10 cellular contexts compared by ENCODE assay signal in the genomic region with DNA sequence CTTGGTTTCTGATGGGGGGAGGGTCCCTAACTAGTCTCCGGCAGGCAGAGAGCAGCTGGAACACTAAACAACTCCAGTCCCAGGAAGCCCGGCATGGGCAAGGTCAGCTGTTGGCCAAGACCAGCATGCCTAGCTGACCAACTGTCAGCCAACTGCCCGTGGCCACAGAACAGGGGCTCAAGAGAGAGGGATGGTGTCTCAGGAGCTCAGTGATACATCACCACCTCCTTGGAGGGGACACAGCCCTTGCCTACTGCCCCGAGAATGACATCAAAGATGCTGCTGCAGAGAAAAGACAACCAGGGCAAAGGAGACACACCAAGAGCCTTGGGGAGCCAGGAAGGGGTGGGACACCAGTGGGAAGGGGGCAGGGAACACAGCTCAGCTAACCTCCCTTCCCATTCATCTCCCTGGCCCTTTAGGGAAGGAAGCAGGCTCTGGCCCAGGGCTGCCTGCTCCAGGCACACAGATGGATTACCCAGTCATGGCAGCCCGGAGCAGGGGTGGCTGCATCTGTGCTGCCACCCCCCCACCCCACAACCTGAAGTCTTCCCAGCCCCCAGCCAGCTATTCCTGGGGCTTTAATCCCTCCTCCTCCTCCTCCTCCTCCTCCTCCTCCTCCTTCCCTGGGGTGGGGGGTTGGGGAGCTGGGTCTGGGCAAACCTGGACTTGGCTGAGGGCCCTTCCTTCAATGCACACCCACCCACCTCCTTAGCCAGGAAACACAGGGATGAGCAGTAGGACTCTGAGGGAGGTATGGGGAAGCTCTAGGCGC. TPM values are rescaled to one million over a fixed set of nuclear protein-coding genes. Genes with fewer than 3 reads are reported as not detected.
A peak's percentile ranks its signal among the peaks of the same experiment; 100 is the strongest.
DNase-seq lines count a peak whose midpoint lies in the region; ATAC-seq and FAIRE-seq lines count a peak whose summit lies in the region.
"Had no signal": no experiment of that assay in that cellular context is flagged by ENCODE, and none has a peak within 500 bp of the region (broad histone marks: within the 10 kb centered on the region; RNA-seq: fewer than 3 reads in every experiment).

No MANE protein-coding gene starts in this region.

- FAIRE-seq in urothelium cell line (lab: Jason Lieb, UNC): peak; percentile 5
- FAIRE-seq: islet of Langerhans had no signal

- H3K27ac ChIP-seq in mucosa of rectum (ENCODE audit: low read depth in 2 of 2, low read length in 2 of 2): peak overlapping the region; percentile 1 to 77
- H3K27ac ChIP-seq: HL-60 had no signal

- H3K27me3 ChIP-seq in mucosa of rectum (ENCODE audit: control insufficient read depth in 2 of 2, insufficient read depth in 2 of 2, low read length in 2 of 2): no peaks in the 10 kb centered on the region

- peaks cover 21% of the 10 kb centered on the region for H3K4me1 Mint-ChIP-seq in dendritic cell treated with granulocyte-macrophage colony-stimulating factor and Interleukin-4, amounts not matched to agents 40 ng/mL and 50 ng/mL, for 4 days (ENCODE audit: low read depth)

- peaks cover 44% of the 10 kb centered on the region for H3K27me3 Mint-ChIP-seq in dendritic cell treated with granulocyte-macrophage colony-stimulating factor and Interleukin-4, amounts not matched to agents 40 ng/mL and 50 ng/mL, for 4 days

- H3K36me3 ChIP-seq in mucosa of rectum (ENCODE audit: control insufficient read depth in 2 of 2, insufficient read depth in 2 of 2, low read length in 2 of 2): no peaks in the 10 kb centered on the region

- H3K9ac ChIP-seq in mucosa of rectum (ENCODE audit: low read depth in 1 of 2, low read length in 2 of 2): peak overlapping the region in 1 of 2 donors; percentile 73

- H3K4me3 ChIP-seq in mucosa of rectum (ENCODE audit: low read length in 2 of 2): peak overlapping the region; percentile 66 to 84

- DNase-seq in Right ventricle myocardium inferior (ENCODE audit: missing footprints): peak; percentile 56
- no peak for DNase-seq in left ventricle myocardium superior
- DNase-seq in urothelium cell line (ENCODE audit: low spot score): no peak
- no peak for DNase-seq in stimulated activated CD4-positive, alpha-beta T cell treated with anti-CD3 and anti-CD28 coated beads, Interleukin-1b, Interleukin-23, amount 100 ng/mL, for 48 hours

- intact Hi-C loops in Right ventricle myocardium inferior (cut with DNase I): loop anchor here (5.0 to 10.0 kb wide), 2 partner anchors 38 to 190 kb away; a partner anchor contains a TSS
- intact Hi-C loops in left ventricle myocardium superior (cut with micrococcal nuclease): no loop called here
- intact Hi-C loops in dendritic cell treated with granulocyte-macrophage colony-stimulating factor and Interleukin-4, amounts not matched to agents 40 ng/mL and 50 ng/mL, for 4 days (cut with micrococcal nuclease): loop anchor here (10.0 kb wide), 1 partner anchor 70 kb away; no protein-coding TSS in a partner anchor

- ATAC-seq in Right ventricle myocardium inferior (no peak), left ventricle myocardium superior (no peak), GM18867 (IDR thresholded peaks at IDR 0.05; ENCODE audit: unreplicated experiment) (no peak), GM18861 (IDR thresholded peaks at IDR 0.05; ENCODE audit: unreplicated experiment) (no peak)

- H3K36me3 Mint-ChIP-seq in dendritic cell treated with granulocyte-macrophage colony-stimulating factor and Interleukin-4, amounts not matched to agents 40 ng/mL and 50 ng/mL, for 4 days (ENCODE audit: low read depth): no peaks in the 10 kb centered on the region

- peaks cover 33 to 36% of the 10 kb centered on the region in 2 donors for H3K4me1 ChIP-seq in mucosa of rectum (ENCODE audit: control insufficient read depth in 2 of 2, insufficient read depth in 2 of 2, low read length in 2 of 2)

- no peaks in the 10 kb centered on the region for H3K9me3 Mint-ChIP-seq in dendritic cell treated with granulocyte-macrophage colony-stimulating factor and Interleukin-4, amounts not matched to agents 40 ng/mL and 50 ng/mL, for 4 days

- no peaks in the 10 kb centered on the region for H3K9me3 ChIP-seq in mucosa of rectum (ENCODE audit: control insufficient read depth in 2 of 2, low read length in 2 of 2)

- no peak overlapping the region for H3K27ac Mint-ChIP-seq in dendritic cell treated with granulocyte-macrophage colony-stimulating factor and Interleukin-4, amounts not matched to agents 40 ng/mL and 50 ng/mL, for 4 days

- peak overlapping the region; percentile 87 for H3K4me3 Mint-ChIP-seq in dendritic cell treated with granulocyte-macrophage colony-stimulating factor and Interleukin-4, amounts not matched to agents 40 ng/mL and 50 ng/mL, for 4 days

RNA-seq across cellular contexts. Expression of a gene that starts 1.9 kb away (rescaled TPM):
- total RNA-seq in Right ventricle myocardium inferior (17.9 TPM), left ventricle myocardium superior (15.0 TPM)
